12 cellular contexts compared by ENCODE assay signal in genomic region chr12:47024463-47024862, GRCh38.
"Had no signal": no experiment of that assay in that cellular context is flagged by ENCODE, and none has a peak within 500 bp of the region (broad histone marks: within the 10 kb centered on the region; RNA-seq: fewer than 3 reads in every experiment).

No MANE protein-coding gene starts in this region.

- H3K36me3 ChIP-seq: adrenal gland, pancreas, stomach, WERI-Rb-1 had no signal

- H3K9me3 ChIP-seq: adrenal gland, pancreas, stomach had no signal

- H3K27me3 ChIP-seq: adrenal gland, hepatocyte, pancreas had no signal

- H3K27ac ChIP-seq: adrenal gland, hepatocyte, pancreas, stomach, WERI-Rb-1 had no signal

- H3K4me1 ChIP-seq: pancreas, stomach had no signal

- H3K4me3 ChIP-seq: adrenal gland, hepatocyte, pancreas, stomach had no signal

- DNase-seq: activated CD4-positive, alpha-beta T cell treated with anti-CD3 and anti-CD28 coated beads for 36 hours; activated CD8-positive, alpha-beta T cell treated with anti-CD3 and anti-CD28 coated beads for 36 hours; activated effector memory CD4-positive, alpha-beta T cell treated with Interleukin-2 at 50 U/mL for 16 hours; activated T-cell treated with anti-CD3 and anti-CD28 coated beads, Interleukin-2, amount 50 U/mL, for 4 hours; adrenal gland; cortex of kidney; effector memory CD4-positive, alpha-beta T cell; pancreas; stimulated activated CD4-positive, alpha-beta T cell treated with anti-CD3 and anti-CD28 coated beads, Interleukin-2, amount 100 ng/mL, for 24 hours; stomach; WERI-Rb-1 had no signal
